Comparison of ENCODE assay signal across 20 cellular contexts in the genomic region with DNA sequence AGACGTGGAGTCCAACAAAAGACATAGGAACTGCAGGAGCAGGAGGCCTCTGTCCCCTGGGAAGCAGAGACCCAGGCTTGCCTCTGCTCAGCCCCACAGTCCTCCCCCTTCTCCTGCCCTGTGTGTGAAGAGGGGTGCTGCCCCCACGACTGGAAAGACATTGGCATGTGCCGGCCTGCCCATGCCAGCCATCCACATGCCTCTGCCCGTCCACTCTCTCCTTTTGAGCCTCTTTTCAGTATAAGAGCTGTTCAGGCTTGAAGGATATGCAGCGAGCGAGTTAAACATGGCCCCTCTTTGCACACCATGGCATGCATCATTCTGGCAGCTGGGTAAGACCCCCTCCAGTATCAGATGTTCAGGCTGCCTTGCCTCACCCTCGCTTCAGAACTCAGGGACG.
DNase-seq lines count a peak whose midpoint lies in the region; FAIRE-seq and TF ChIP-seq lines count a peak whose summit lies in the region.
"Had no signal": no experiment of that assay in that cellular context is flagged by ENCODE, and none has a peak within 500 bp of the region (broad histone marks: within the 10 kb centered on the region; RNA-seq: fewer than 3 reads in every experiment).

No MANE protein-coding gene starts in this region.

- no peaks in the 10 kb centered on the region for H3K23me2 ChIP-seq in H1 (ENCODE audit: low read depth, low read length)

- H3K4me1 Mint-ChIP-seq in MCF 10A (ENCODE audit: insufficient read depth, unreplicated experiment) = no peaks in the 10 kb centered on the region

- peaks cover 59% of the 10 kb centered on the region for H3K79me2 ChIP-seq in mammary epithelial cell (ENCODE audit: insufficient read depth, low read length)
- no peaks in the 10 kb centered on the region for H3K79me2 ChIP-seq in H1 (ENCODE audit: control insufficient read depth in 1 of 2, insufficient read depth in 2 of 2, low read length in 2 of 2)

- H2BK5ac ChIP-seq in H1 (ENCODE audit: low read depth, low read length) (peak overlapping the region; percentile 21; the same call in 1 of the 2 replicates), mesenchymal stem cell (ENCODE audit: low read depth, low read length, poor library complexity, severe bottlenecking) (no peak overlapping the region)

- no peak overlapping the region for H3K27ac Mint-ChIP-seq in MCF 10A (ENCODE audit: low read depth, unreplicated experiment)
- H3K27ac Mint-ChIP-seq: CD4-positive, alpha-beta T cell had no signal

- H3K4me3 ChIP-seq in mammary epithelial cell (replicated peaks in 1 of 3; ENCODE audit: insufficient read depth in 1 of 3, low read depth in 2 of 3, low read length in 3 of 3) (no peak overlapping the region), H1 (ENCODE audit: extremely low read depth in 1 of 4, insufficient read depth in 2 of 4, low read depth in 3 of 4, low read length in 4 of 4) (no peak overlapping the region), mesenchymal stem cell (ENCODE audit: insufficient read depth in 1 of 2, low read depth in 1 of 2, low read length in 2 of 2) (no peak overlapping the region), lower leg skin (ENCODE audit: low read depth, poor library complexity, severe bottlenecking) (no peak overlapping the region)
- H3K4me3 ChIP-seq: BLaER1, SK-N-MC had no signal

- no peak overlapping the region for H3K23ac ChIP-seq in H1 (ENCODE audit: insufficient read length)
- H3K23ac ChIP-seq in mesenchymal stem cell (ENCODE audit: low read length in 2 of 2) = no peak overlapping the region

- H3K27ac ChIP-seq in mammary epithelial cell (ENCODE audit: insufficient read depth, low read depth, low read length) (no peak overlapping the region), H1 (ENCODE audit: low read depth, low read length) (no peak overlapping the region), mesenchymal stem cell (ENCODE audit: low read length, poor library complexity, severe bottlenecking) (peak overlapping the region; percentile 2), substantia nigra (ENCODE audit: low read depth, low read length, poor library complexity, severe bottlenecking) (no peak overlapping the region)
- H3K27ac ChIP-seq: BLaER1, SK-N-MC had no signal

- BruUV-seq in mammary epithelial cell (replicated peaks; lab: Mats Ljungman, UMichigan) = no TSS peak
- BruUV-seq in MCF 10A (replicated peaks; lab: Mats Ljungman, UMichigan) = no TSS peak

- H3K14ac ChIP-seq in H1 (ENCODE audit: insufficient read length) (no peak overlapping the region), mesenchymal stem cell (ENCODE audit: low read length in 2 of 2) (no peak overlapping the region)

- CTCF ChIA-PET in mammary epithelial cell (lab: Charles Lee; ENCODE audit: low non-redundant PET) = no interaction called here
- CTCF ChIA-PET in MCF 10A (lab: Yijun Ruan, JAX) = interaction anchor here (0.6 to 2.5 kb wide), 3 partner anchors 22 to 227 kb away, joined by 4 to 8 read pairs (median 6); no protein-coding TSS in a partner anchor
- CTCF ChIA-PET in H1 (lab: Charles Lee; ENCODE audit: partially characterized antibody) = interaction anchor here (0.6 to 1.0 kb wide), 2 partner anchors 14 to 25 kb away, joined by 3 read pairs; no protein-coding TSS in a partner anchor

- no peaks in the 10 kb centered on the region for H4K20me1 ChIP-seq in mammary epithelial cell (ENCODE audit: insufficient read depth, low read length)
- H4K20me1 ChIP-seq in H1 (replicated peaks in 1 of 2; ENCODE audit: control insufficient read depth in 1 of 2, insufficient read depth in 2 of 2, low read length in 2 of 2) = peaks cover 1 to 2% of the 10 kb centered on the region in 2 experiments

- peaks cover 78% of the 10 kb centered on the region for H3K36me3 Mint-ChIP-seq in MCF 10A (ENCODE audit: insufficient read depth, unreplicated experiment)

- no peak for TF ChIP-seq EP300 in H1 (IDR thresholded peaks at IDR 0.05; ENCODE audit: borderline replicate concordance in 1 of 2, low read depth in 2 of 2, low read length in 2 of 2)

- dilution Hi-C loops in mammary epithelial cell (cut with HindIII; ENCODE audit: low sequenced_read_pairs) = no loop called here

- TF ChIP-seq CTCF in mammary epithelial cell (conservative IDR thresholded peaks at IDR 0.05 in 1 of 2, IDR thresholded peaks at IDR 0.05 in 1 of 2; ENCODE audit: extremely low read depth in 1 of 2, insufficient read depth in 1 of 2, low read depth in 1 of 2, low read length in 2 of 2) (no peak), MCF 10A (IDR thresholded peaks at IDR 0.05; ENCODE audit: unreplicated experiment) (no peak), H1 (IDR thresholded peaks at IDR 0.05; ENCODE audit: control extremely low read depth in 1 of 3, insufficient read depth in 1 of 3, low read depth in 1 of 3, low read length in 3 of 3) (no peak), lower leg skin (IDR thresholded peaks at IDR 0.05) (no peak)

- no peak overlapping the region for H2AFZ ChIP-seq in mammary epithelial cell (ENCODE audit: low read depth, low read length)
- no peak overlapping the region for H2AFZ ChIP-seq in H1 (ENCODE audit: low read length)
- no peak overlapping the region for H2AFZ ChIP-seq in mesenchymal stem cell (ENCODE audit: low read depth, low read length)

- H3K4me3 Mint-ChIP-seq in MCF 10A (ENCODE audit: unreplicated experiment) = no peak overlapping the region
- H3K4me3 Mint-ChIP-seq: CD4-positive, alpha-beta T cell had no signal

- 23% methylated on average over 5 of the region's 8 CpGs for WGBS in mammary epithelial cell (ENCODE audit: low coverage, missing lambda C conversion rate)
- WGBS in H1 (ENCODE audit: extremely low coverage in 1 of 2, insufficient coverage in 1 of 2, insufficient read length in 1 of 2, insufficient replicate concordance in 2 of 2, low coverage in 1 of 2, low lambda C conversion rate in 2 of 2, missing lambda C conversion rate in 1 of 2), 2 experiments = 95% methylated on average over 7 of the region's 8 CpGs; no CpG with 5 or more reads in 1 of the 2 experiments
- WGBS in mesenchymal stem cell = 98% methylated on average over 8 of the region's 8 CpGs
- 81 to 91% methylated on average over 8 of the region's 8 CpGs for WGBS in lower leg skin, 2 donors

- FAIRE-seq in H1 (lab: Jason Lieb, UNC) = no peak
- FAIRE-seq: D721Med had no signal

- H2BK120ac ChIP-seq in H1 (replicated peaks; ENCODE audit: low read depth, low read length) (no peak overlapping the region), mesenchymal stem cell (ENCODE audit: low read depth, low read length) (no peak overlapping the region)

- H3K4me1 ChIP-seq in mammary epithelial cell (ENCODE audit: insufficient read depth, low read length) = peaks cover 20% of the 10 kb centered on the region
- peaks cover 4 to 10% (median 9%) of the 10 kb centered on the region in 4 experiments for H3K4me1 ChIP-seq in H1 (replicated peaks in 1 of 4; ENCODE audit: control insufficient read depth in 3 of 4, insufficient read depth in 4 of 4, low read length in 3 of 4)
- peaks cover 40% of the 10 kb centered on the region for H3K4me1 ChIP-seq in mesenchymal stem cell (ENCODE audit: control insufficient read depth, insufficient read depth, low read depth, low read length)

- POLR2A ChIA-PET in MCF 10A (lab: Yijun Ruan, JAX) = no interaction called here
- POLR2A ChIA-PET in H1 (lab: Charles Lee; ENCODE audit: partially characterized antibody) = no interaction called here

- H3K18ac ChIP-seq in H1 (ENCODE audit: extremely low read depth, low read length) = no peak overlapping the region
- H3K18ac ChIP-seq in mesenchymal stem cell (ENCODE audit: low read depth in 1 of 2, low read length in 2 of 2) = no peak overlapping the region

- H4K91ac ChIP-seq in H1 (replicated peaks; ENCODE audit: insufficient read length, low read length) (no peak overlapping the region), mesenchymal stem cell (ENCODE audit: low read length) (no peak overlapping the region)

- H3K9me3 Mint-ChIP-seq in MCF 10A (ENCODE audit: unreplicated experiment) = no peaks in the 10 kb centered on the region
- H3K9me3 Mint-ChIP-seq: CD4-positive, alpha-beta T cell had no signal

- H3K27me3 ChIP-seq in mammary epithelial cell (ENCODE audit: insufficient read depth, low read length) (no peaks in the 10 kb centered on the region), H1 (replicated peaks in 1 of 4; ENCODE audit: control insufficient read depth in 3 of 4, extremely low read depth in 1 of 4, insufficient read depth in 3 of 4, low read length in 3 of 4) (no peaks in the 10 kb centered on the region), mesenchymal stem cell (ENCODE audit: control insufficient read depth in 1 of 2, insufficient read depth in 1 of 2, low read length in 2 of 2) (no peaks in the 10 kb centered on the region)
- H3K27me3 ChIP-seq: BLaER1 had no signal

- H4K8ac ChIP-seq in H1 (ENCODE audit: extremely low read depth, insufficient read depth, low read length) (no peak overlapping the region), mesenchymal stem cell (ENCODE audit: low read length) (peak overlapping the region; percentile 55)

- intact Hi-C loops in mammary epithelial cell (cut with micrococcal nuclease) = no loop called here
- intact Hi-C loops in MCF 10A (cut with micrococcal nuclease) = no loop called here
- intact Hi-C loops in lower leg skin (cut with DNase I; ENCODE audit: low total_unique reads) = no loop called here

- H3K79me1 ChIP-seq in H1 (ENCODE audit: low read depth, low read length) (peaks cover 2% of the 10 kb centered on the region; the same call in 1 of the 2 replicates), mesenchymal stem cell (replicated peaks; ENCODE audit: low read length, poor library complexity, severe bottlenecking) (peaks cover 7% of the 10 kb centered on the region)

- in situ Hi-C loops in mammary epithelial cell (cut with MboI; ENCODE audit: low sequenced_read_pairs in 2 of 2) = loop anchor here (25.0 kb wide), 1 partner anchor 590 kb away; no protein-coding TSS in a partner anchor

- H3K4me2 ChIP-seq in mammary epithelial cell (ENCODE audit: insufficient read depth, low read depth, low read length) (peak overlapping the region; percentile 37), H1 (ENCODE audit: insufficient read depth in 1 of 2, low read depth in 2 of 2, low read length in 2 of 2) (no peak overlapping the region), mesenchymal stem cell (ENCODE audit: low read length, poor library complexity, severe bottlenecking) (no peak overlapping the region)

- no peak overlapping the region for H2BK20ac ChIP-seq in H1 (ENCODE audit: low read length)

- peaks cover 22% of the 10 kb centered on the region for H3K36me3 ChIP-seq in mammary epithelial cell (ENCODE audit: insufficient read depth, low read length)
- peaks cover 4 to 25% (median 11%) of the 10 kb centered on the region in 4 experiments; a peak in 7 of 8 replicates for H3K36me3 ChIP-seq in H1 (ENCODE audit: control insufficient read depth in 2 of 4, insufficient read depth in 4 of 4, low read length in 3 of 4)
- H3K36me3 ChIP-seq in mesenchymal stem cell (ENCODE audit: control insufficient read depth in 1 of 2, insufficient read depth in 2 of 2, low read depth in 1 of 2, low read length in 2 of 2) = peaks cover 48 to 73% of the 10 kb centered on the region in 2 experiments

- H3K27me3 Mint-ChIP-seq in MCF 10A (ENCODE audit: insufficient read depth, unreplicated experiment) = no peaks in the 10 kb centered on the region
- H3K27me3 Mint-ChIP-seq: CD4-positive, alpha-beta T cell had no signal

- no peak overlapping the region for H3K4ac ChIP-seq in H1 (replicated peaks; ENCODE audit: insufficient read length, low read depth, low read length)
- H3K4ac ChIP-seq in mesenchymal stem cell (ENCODE audit: low read depth in 1 of 2, low read length in 2 of 2) = no peak overlapping the region

- H3K9ac ChIP-seq in mammary epithelial cell (ENCODE audit: insufficient read depth, low read length) (no peak overlapping the region), H1 (replicated peaks in 1 of 4; ENCODE audit: extremely low read depth in 1 of 4, low read depth in 3 of 4, low read length in 3 of 4) (no peak overlapping the region), mesenchymal stem cell (ENCODE audit: low read length) (no peak overlapping the region)
- H3K9ac ChIP-seq: BLaER1 had no signal

- no peak overlapping the region for H3K56ac ChIP-seq in H1 (replicated peaks; ENCODE audit: insufficient read length, low read depth, low read length)

- peak; percentile 37 for DNase-seq in mammary epithelial cell
- no peak for DNase-seq in MCF 10A (ENCODE audit: unreplicated experiment)
- no peak for DNase-seq in H1 (ENCODE audit: low read depth in 1 of 2, low spot score in 2 of 2)
- no peak for DNase-seq in mesenchymal stem cell
- DNase-seq in lower leg skin (ENCODE audit: low spot score in 2 of 2) = no peak
- no peak for DNase-seq in substantia nigra (lab: John Stamatoyannopoulos, UW)
- no peak for DNase-seq in stimulated activated CD4-positive, alpha-beta T cell treated with anti-CD3 and anti-CD28 coated beads, Interleukin-4, amount 100 ng/mL, for 24 hours
- no peak for DNase-seq in stimulated activated CD4-positive, alpha-beta T cell treated with anti-CD3 and anti-CD28 coated beads, Interleukin-2, amount 100 ng/mL, for 24 hours
- DNase-seq: CD4-positive, alpha-beta T cell; DMS53; H7; KG1; MM.1S; NCI-H1417 treated with DMSO at 0.1 percent for 48 hours; NCI-H1694 treated with DMSO at 0.1 percent for 48 hours; NCI-H526 treated with DMSO at 0.1 percent for 48 hours; SIG-M5 had no signal

- H2AK5ac ChIP-seq in H1 (ENCODE audit: low read depth, low read length) (no peak overlapping the region), mesenchymal stem cell (ENCODE audit: low read length, severe bottlenecking) (no peak overlapping the region)

- TF ChIP-seq RAD21 in H1 (IDR thresholded peaks at IDR 0.05 in 1 of 2, conservative IDR thresholded peaks at IDR 0.05 in 1 of 2; ENCODE audit: low read depth in 2 of 2, low read length in 2 of 2) = no peak

- no peak overlapping the region for H2BK15ac ChIP-seq in H1 (ENCODE audit: low read length)
- no peak overlapping the region for H2BK15ac ChIP-seq in mesenchymal stem cell (ENCODE audit: low read depth, poor library complexity, severe bottlenecking)

- H4K5ac ChIP-seq in H1 (ENCODE audit: insufficient read length, low read depth, low read length) = no peak overlapping the region

- no peaks in the 10 kb centered on the region for H3K9me3 ChIP-seq in mammary epithelial cell (replicated peaks; ENCODE audit: insufficient read depth, low read length)
- no peaks in the 10 kb centered on the region for H3K9me3 ChIP-seq in H1 (ENCODE audit: insufficient read depth in 2 of 2, low read depth in 1 of 2, low read length in 1 of 2)
- no peaks in the 10 kb centered on the region for H3K9me3 ChIP-seq in mesenchymal stem cell (ENCODE audit: control insufficient read depth, low read length)
- H3K9me3 ChIP-seq: BLaER1 had no signal

- H2BK12ac ChIP-seq in H1 (ENCODE audit: low read depth, low read length) (no peak overlapping the region), mesenchymal stem cell (ENCODE audit: low read length in 2 of 2) (no peak overlapping the region)

- TF ChIP-seq POLR2A in H1 (IDR thresholded peaks at IDR 0.05; ENCODE audit: control extremely low read depth in 1 of 2, low read depth in 2 of 2, low read length in 2 of 2) (no peak), lower leg skin (IDR thresholded peaks at IDR 0.05) (no peak)
